ENCODE assay signal across 13 cellular contexts in genomic region chr15:98903377-98904018, GRCh38.
A peak's percentile ranks its signal among the peaks of the same experiment; 100 is the strongest.
DNase-seq lines count a peak whose midpoint lies in the region; ATAC-seq and TF ChIP-seq lines count a peak whose summit lies in the region.
"Had no signal": no experiment of that assay in that cellular context is flagged by ENCODE, and none has a peak within 500 bp of the region (broad histone marks: within the 10 kb centered on the region; RNA-seq: fewer than 3 reads in every experiment).

No MANE protein-coding gene starts in this region.

- H3K36me3 ChIP-seq in thoracic aorta: peaks cover under 1% of the 10 kb centered on the region
- H3K36me3 ChIP-seq in naive thymus-derived CD4-positive, alpha-beta T cell (ENCODE audit: control insufficient read depth in 2 of 3, insufficient read depth in 3 of 3, low read length in 3 of 3): peaks cover 0 to 35% (median 0%) of the 10 kb centered on the region in 3 experiments

- no peaks in the 10 kb centered on the region for H3K36me3 Mint-ChIP-seq in activated T-cell treated with anti-CD3 and anti-CD28 coated beads, Interleukin-2, amount 50 U/mL, for 72 hours (ENCODE audit: insufficient read depth in 2 of 2)
- no peaks in the 10 kb centered on the region for H3K36me3 Mint-ChIP-seq in T-helper 17 cell (ENCODE audit: low read depth)
- peaks cover 2 to 20% (median 8%) of the 10 kb centered on the region in 5 donors for H3K36me3 Mint-ChIP-seq in naive thymus-derived CD4-positive, alpha-beta T cell

- peak overlapping the region in 1 of 2 donors; percentile 0 for H3K4me3 Mint-ChIP-seq in activated T-cell treated with anti-CD3 and anti-CD28 coated beads, Interleukin-2, amount 50 U/mL, for 72 hours
- no peak overlapping the region for H3K4me3 Mint-ChIP-seq in T-helper 17 cell
- H3K4me3 Mint-ChIP-seq in naive thymus-derived CD4-positive, alpha-beta T cell: no peak overlapping the region
- H3K4me3 Mint-ChIP-seq: B cell had no signal

- H3K27ac Mint-ChIP-seq in activated T-cell treated with anti-CD3 and anti-CD28 coated beads, Interleukin-2, amount 50 U/mL, for 72 hours: no peak overlapping the region
- peak overlapping the region; percentile 8 for H3K27ac Mint-ChIP-seq in T-helper 17 cell
- H3K27ac Mint-ChIP-seq in naive thymus-derived CD4-positive, alpha-beta T cell: peak overlapping the region in 1 of 9 donors; percentile 57
- H3K27ac Mint-ChIP-seq: B cell had no signal

- H3K4me3 ChIP-seq in fibroblast of the aortic adventitia (ENCODE audit: low read depth, low read length) (no peak overlapping the region), thoracic aorta (no peak overlapping the region)
- H3K4me3 ChIP-seq in naive thymus-derived CD4-positive, alpha-beta T cell (ENCODE audit: low read length): no peak overlapping the region
- H3K4me3 ChIP-seq: heart right ventricle had no signal

- H3K4me1 Mint-ChIP-seq in activated T-cell treated with anti-CD3 and anti-CD28 coated beads, Interleukin-2, amount 50 U/mL, for 72 hours (ENCODE audit: low read depth): peaks cover 22% of the 10 kb centered on the region
- H3K4me1 Mint-ChIP-seq in T-helper 17 cell: peaks cover 10% of the 10 kb centered on the region
- peaks cover 4 to 20% (median 10%) of the 10 kb centered on the region in 7 donors for H3K4me1 Mint-ChIP-seq in naive thymus-derived CD4-positive, alpha-beta T cell
- H3K4me1 Mint-ChIP-seq: B cell had no signal

- H3K27me3 ChIP-seq in thoracic aorta (replicated peaks; ENCODE audit: insufficient read depth): no peaks in the 10 kb centered on the region
- H3K27me3 ChIP-seq in naive thymus-derived CD4-positive, alpha-beta T cell (ENCODE audit: control insufficient read depth in 2 of 2, insufficient read depth in 2 of 2, low read length in 2 of 2): peaks cover 0 to under 1% of the 10 kb centered on the region in 2 donors
- H3K27me3 ChIP-seq: heart right ventricle had no signal

- DNase-seq in activated T-cell treated with anti-CD3 and anti-CD28 coated beads, Interleukin-2, amount 50 U/mL, for 72 hours: peak in 1 of 2 donors; percentile 25
- no peak for DNase-seq in activated T-cell treated with anti-CD3 and anti-CD28 coated beads, Interleukin-2, amount 50 U/mL, for 1 hour
- DNase-seq in T-helper 17 cell (no peak), fibroblast of the aortic adventitia (ENCODE audit: low read depth) (peak; percentile 69), thoracic aorta (ENCODE audit: low spot score) (no peak), NCI-H1694 (lab: John Stamatoyannopoulos, UW) (no peak), hypothalamus (lab: John Stamatoyannopoulos, UW) (no peak)
- DNase-seq in naive thymus-derived CD4-positive, alpha-beta T cell: no peak
- DNase-seq: amniotic stem cell; heart right ventricle; naive thymus-derived CD8-positive, alpha-beta T cell; NCI-H774 had no signal

- CTCF ChIA-PET in naive thymus-derived CD4-positive, alpha-beta T cell (lab: Charles Lee): interaction anchor here (0.6 to 0.8 kb wide), 2 partner anchors 21 to 1982 kb away, joined by 3 to 4 read pairs; no protein-coding TSS in a partner anchor

- POLR2A ChIA-PET in naive thymus-derived CD4-positive, alpha-beta T cell (lab: Charles Lee): no interaction called here

- ATAC-seq in activated T-cell treated with anti-CD3 and anti-CD28 coated beads, Interleukin-2, amount 50 U/mL, for 72 hours (replicated peaks in 1 of 2): peak; percentile 55 to 63
- no peak for ATAC-seq in T-helper 17 cell
- no peak for ATAC-seq in thoracic aorta (ENCODE audit: insufficient number of reproducible peaks, low FRiP score, low read depth)
- ATAC-seq in naive thymus-derived CD4-positive, alpha-beta T cell: no peak
- ATAC-seq: naive thymus-derived CD8-positive, alpha-beta T cell had no signal

- TF ChIP-seq CTCF in fibroblast of the aortic adventitia (IDR thresholded peaks at IDR 0.05; ENCODE audit: insufficient read depth, low read length) (no peak), thoracic aorta (IDR thresholded peaks at IDR 0.05) (no peak)

- intact Hi-C loops in naive thymus-derived CD4-positive, alpha-beta T cell (cut with micrococcal nuclease): loop anchor here in 1 of 2 donors (1.0 to 2.0 kb wide), 2 partner anchors 125 to 384 kb away; no protein-coding TSS in a partner anchor

- peaks cover 23 to 79% of the 10 kb centered on the region in 2 donors for H3K4me1 ChIP-seq in thoracic aorta (ENCODE audit: control insufficient read depth in 1 of 2, low read depth in 2 of 2)
- H3K4me1 ChIP-seq in naive thymus-derived CD4-positive, alpha-beta T cell (ENCODE audit: control insufficient read depth in 2 of 2, insufficient read depth in 2 of 2, low read length in 2 of 2): no peaks in the 10 kb centered on the region

- H3K9me3 ChIP-seq in T-helper 17 cell (ENCODE audit: control insufficient read depth, low read length, poor library complexity, severe bottlenecking) (no peaks in the 10 kb centered on the region), thoracic aorta (no peaks in the 10 kb centered on the region)
- H3K9me3 ChIP-seq in naive thymus-derived CD4-positive, alpha-beta T cell (ENCODE audit: control insufficient read depth in 2 of 3, low read length in 3 of 3): no peaks in the 10 kb centered on the region
- H3K9me3 ChIP-seq: heart right ventricle had no signal

- no peaks in the 10 kb centered on the region for H3K27me3 Mint-ChIP-seq in activated T-cell treated with anti-CD3 and anti-CD28 coated beads, Interleukin-2, amount 50 U/mL, for 72 hours (ENCODE audit: low read depth)
- H3K27me3 Mint-ChIP-seq in T-helper 17 cell: no peaks in the 10 kb centered on the region
- H3K27me3 Mint-ChIP-seq in naive thymus-derived CD4-positive, alpha-beta T cell: no peaks in the 10 kb centered on the region
- H3K27me3 Mint-ChIP-seq: B cell; naive thymus-derived CD8-positive, alpha-beta T cell had no signal

- peak overlapping the region; percentile 15 to 31 for H3K27ac ChIP-seq in thoracic aorta
- H3K27ac ChIP-seq in naive thymus-derived CD4-positive, alpha-beta T cell (ENCODE audit: low read depth, low read length): no peak overlapping the region

- H3K9me3 Mint-ChIP-seq in activated T-cell treated with anti-CD3 and anti-CD28 coated beads, Interleukin-2, amount 50 U/mL, for 72 hours: no peaks in the 10 kb centered on the region
- H3K9me3 Mint-ChIP-seq in naive thymus-derived CD4-positive, alpha-beta T cell: no peaks in the 10 kb centered on the region
- H3K9me3 Mint-ChIP-seq: naive thymus-derived CD8-positive, alpha-beta T cell had no signal

Comparison
In these comparisons a context has a peak if more than half of its experiments do, and no peak if none do; other contexts are left out.
1. ATAC-seq: peak in activated T-cell treated with anti-CD3 and anti-CD28 coated beads, Interleukin-2, amount 50 U/mL, for 72 hours (2 of 2); none in T-helper 17 cell (single experiment), thoracic aorta (single experiment) and naive thymus-derived CD4-positive, alpha-beta T cell (single experiment).